Comparison of ENCODE assay signal across 21 cellular contexts in genomic region chr3:84891851-84892250, GRCh38.
"Had no signal": no experiment of that assay in that cellular context is flagged by ENCODE, and none has a peak within 500 bp of the region (broad histone marks: within the 10 kb centered on the region; RNA-seq: fewer than 3 reads in every experiment).

No MANE protein-coding gene starts in this region.

- DNase-seq: Kasumi-1; MM.1S; MV-4-11; NCI-H1048; NCI-H1436; NCI-H1930; NCI-H2081; NCI-H2107; NCI-H345; NCI-H446 treated with DMSO at 0.1 percent for 48 hours; NCI-H510A treated with DMSO at 0.1 percent for 48 hours; NCI-H526; NCI-H748 treated with DMSO at 0.1 percent for 48 hours; NK-92 treated with Interleukin-12 subunit alpha and Interleukin-12 subunit beta, amount 100 ng/mL, for 24 hours; PC-3; SHP77; SJCRH30; T-helper 1 cell had no signal

- ATAC-seq: K562, Panc1, PC-3, SK-N-SH treated with all-trans-retinoic acid at 6 μM for 48 hours had no signal

- H3K9me3 ChIP-seq: SJCRH30 had no signal

- H3K4me1 ChIP-seq: SJCRH30 had no signal

- H3K4me3 ChIP-seq: K562, SJCRH30 had no signal

- H3K36me3 ChIP-seq: SJCRH30 had no signal
